Comparison of ENCODE assay signal across 15 cellular contexts in the genomic region with DNA sequence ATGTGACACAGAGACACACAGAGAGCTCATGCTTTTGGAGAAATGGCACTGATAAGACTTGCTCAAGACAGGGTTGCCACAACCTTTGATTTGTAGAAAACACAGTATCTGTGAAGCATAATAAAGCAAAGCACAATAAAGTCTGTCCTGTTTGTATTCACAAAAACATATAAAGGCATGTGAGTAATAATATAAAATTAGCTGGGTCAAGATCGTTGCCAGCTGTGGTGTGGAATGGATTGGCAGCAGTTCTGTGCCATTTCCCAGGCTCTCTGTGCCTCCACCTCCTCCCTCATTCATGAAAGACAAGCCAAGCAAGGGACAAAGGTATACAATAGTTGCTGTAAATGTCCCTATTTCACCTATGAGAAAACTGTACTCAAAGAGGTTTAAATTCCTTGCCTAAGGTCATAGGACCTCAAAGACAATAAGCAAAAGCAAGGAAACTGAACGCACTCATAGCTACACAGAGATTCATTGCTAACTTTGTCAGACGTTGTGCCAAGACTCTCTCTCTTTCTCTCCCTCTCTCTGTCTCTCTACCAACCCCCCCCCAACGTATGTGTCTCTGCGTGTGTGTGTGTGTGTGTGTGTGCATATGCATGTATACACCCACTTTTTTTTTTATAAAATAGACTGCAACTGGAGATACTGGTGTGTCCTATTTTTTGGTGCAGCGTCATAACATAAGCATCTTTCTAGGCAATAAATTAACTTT. TPM values are rescaled to one million over a fixed set of nuclear protein-coding genes. Genes with fewer than 3 reads are reported as not detected.
DNase-seq lines count a peak whose midpoint lies in the region; ATAC-seq and TF ChIP-seq lines count a peak whose summit lies in the region.
"Had no signal": no experiment of that assay in that cellular context is flagged by ENCODE, and none has a peak within 500 bp of the region (broad histone marks: within the 10 kb centered on the region; RNA-seq: fewer than 3 reads in every experiment).

No MANE protein-coding gene starts in this region.

- TF ChIP-seq CTCF in vagina (IDR thresholded peaks at IDR 0.05): no peak

- DNase-seq in SK-N-MC (ENCODE audit: low read depth, low spot score): no peak
- DNase-seq in fibroblast of gingiva (ENCODE audit: low read depth): peak; percentile 15
- DNase-seq in pons (ENCODE audit: low spot score): peak; percentile 63
- no peak for DNase-seq in vagina (ENCODE audit: extremely low spot score in 2 of 2)
- DNase-seq in NCI-H526 treated with DMSO at 0.1 percent for 48 hours (lab: John Stamatoyannopoulos, UW): no peak
- DNase-seq in NCI-H82 (lab: John Stamatoyannopoulos, UW): no peak
- DNase-seq: activated CD4-positive, alpha-beta T cell treated with anti-CD3 and anti-CD28 coated beads for 48 hours; activated effector memory CD4-positive, alpha-beta T cell treated with Interleukin-2 at 50 U/mL for 16 hours; activated naive CD8-positive, alpha-beta T cell treated with anti-CD3 and anti-CD28 coated beads, Interleukin-2, amount 50 U/mL, for 24 hours; GOT3; kidney glomerular epithelial cell; NCI-H1048; NCI-H2029 treated with DMSO at 0.1 percent for 48 hours had no signal

- H3K9me3 ChIP-seq in SK-N-MC (ENCODE audit: low read depth, low read length) (no peaks in the 10 kb centered on the region), vagina (no peaks in the 10 kb centered on the region)

- H3K4me3 ChIP-seq in SK-N-MC (no peak overlapping the region), vagina (no peak overlapping the region)

- intact Hi-C loops in vagina (cut with DNase I): no loop called here

- TF ChIP-seq POLR2A in vagina (IDR thresholded peaks at IDR 0.05): no peak

- ATAC-seq in GM21381 (IDR thresholded peaks at IDR 0.05; ENCODE audit: unreplicated experiment): no peak
- ATAC-seq: activated naive CD8-positive, alpha-beta T cell treated with anti-CD3 and anti-CD28 coated beads, Interleukin-2, amount 50 U/mL, for 24 hours had no signal

- H3K4me1 ChIP-seq in vagina: peaks cover 63% of the 10 kb centered on the region

- no peaks in the 10 kb centered on the region for H3K27me3 ChIP-seq in vagina

- no peaks in the 10 kb centered on the region for H3K36me3 ChIP-seq in SK-N-MC (ENCODE audit: insufficient read depth, low read length)
- no peaks in the 10 kb centered on the region for H3K36me3 ChIP-seq in vagina

- no peak overlapping the region for H3K9ac ChIP-seq in SK-N-MC (ENCODE audit: insufficient read length)

- H3K27ac ChIP-seq in SK-N-MC (peak overlapping the region; percentile 19; the same call in 1 of the 2 replicates), vagina (peak overlapping the region; percentile 86)

RNA-seq across cellular contexts. Expression of a gene that starts 31.8 kb away (rescaled TPM):
- total RNA-seq in vagina: 26.0 TPM
- total RNA-seq: B cell had no signal

Comparison
In these comparisons a context has a peak if more than half of its experiments do, and no peak if none do; other contexts are left out.
1. DNase-seq: peak in fibroblast of gingiva (single experiment) and pons (single experiment); none in SK-N-MC (single experiment), vagina (0 of 2), NCI-H526 treated with DMSO at 0.1 percent for 48 hours (single experiment) and NCI-H82 (single experiment).